8 cellular contexts compared by ENCODE assay signal in genomic region chr19:11377237-11377636, GRCh38. TPM values are rescaled to one million over a fixed set of nuclear protein-coding genes. Genes with fewer than 3 reads are reported as not detected.
A peak's percentile ranks its signal among the peaks of the same experiment; 100 is the strongest.
DNase-seq lines count a peak whose midpoint lies in the region; ATAC-seq and TF ChIP-seq lines count a peak whose summit lies in the region.

No MANE protein-coding gene starts in this region.

- no peaks in the 10 kb centered on the region for H3K27me3 Mint-ChIP-seq in central memory CD8-positive, alpha-beta T cell
- H3K27me3 Mint-ChIP-seq in osteocyte (ENCODE audit: unreplicated experiment) = peaks cover 4% of the 10 kb centered on the region

- no peaks in the 10 kb centered on the region for H3K9me3 Mint-ChIP-seq in central memory CD8-positive, alpha-beta T cell
- no peaks in the 10 kb centered on the region for H3K9me3 Mint-ChIP-seq in osteocyte (ENCODE audit: unreplicated experiment)

- no peak for ATAC-seq in central memory CD8-positive, alpha-beta T cell (replicated peaks; ENCODE audit: extremely low read depth, poor library complexity, severe bottlenecking)

- peak overlapping the region; percentile 20 for H3K27ac Mint-ChIP-seq in central memory CD8-positive, alpha-beta T cell (ENCODE audit: low read depth)
- H3K27ac Mint-ChIP-seq in osteocyte (ENCODE audit: unreplicated experiment) = peak overlapping the region; percentile 86

- H3K4me1 Mint-ChIP-seq in central memory CD8-positive, alpha-beta T cell = peaks cover 34% of the 10 kb centered on the region
- H3K4me1 Mint-ChIP-seq in osteocyte (ENCODE audit: unreplicated experiment) = peaks cover 38% of the 10 kb centered on the region

- TF ChIP-seq CTCF in osteocyte (IDR thresholded peaks at IDR 0.05) = no peak

- H3K4me3 Mint-ChIP-seq in central memory CD8-positive, alpha-beta T cell = no peak overlapping the region
- peak overlapping the region; percentile 21 for H3K4me3 Mint-ChIP-seq in osteocyte (ENCODE audit: unreplicated experiment)

- peak; percentile 1 for DNase-seq in NCI-H1105 treated with DMSO at 0.1 percent for 48 hours (lab: John Stamatoyannopoulos, UW)
- no peak for DNase-seq in NCI-H1105 (lab: John Stamatoyannopoulos, UW)
- peak; percentile 87 for DNase-seq in OCI-M2 (lab: John Stamatoyannopoulos, UW; ENCODE audit: unreplicated experiment)
- DNase-seq in central memory CD8-positive, alpha-beta T cell (ENCODE audit: low spot score in 2 of 2) = no peak
- DNase-seq in osteocyte (ENCODE audit: extremely low spot score, unreplicated experiment) = no peak
- DNase-seq in HuH-7 (ENCODE audit: low spot score) = no peak
- no peak for DNase-seq in DMS153 (lab: John Stamatoyannopoulos, UW)
- no peak for DNase-seq in activated effector memory CD4-positive, alpha-beta T cell treated with Interleukin-2 at 50 U/mL for 16 hours

- H3K36me3 Mint-ChIP-seq in central memory CD8-positive, alpha-beta T cell (ENCODE audit: insufficient read depth) = peaks cover 25% of the 10 kb centered on the region
- no peaks in the 10 kb centered on the region for H3K36me3 Mint-ChIP-seq in osteocyte (ENCODE audit: unreplicated experiment)

RNA-seq across cellular contexts. Expression of gene SWSAP1, which starts 2.8 kb away (rescaled TPM):
- total RNA-seq in osteocyte = 1.3 and 2.4 TPM in 2 replicates

RNA-seq across cellular contexts. Expression of gene EPOR, which starts 6.9 kb away (rescaled TPM):
- total RNA-seq in osteocyte = 2.3 and 2.4 TPM in 2 replicates

RNA-seq across cellular contexts. Expression of gene PLPPR2, which starts 22.0 kb away (rescaled TPM):
- total RNA-seq in osteocyte = 51.9 and 55.8 TPM in 2 replicates

RNA-seq across cellular contexts. Expression of gene CCDC159, which starts 30.9 kb away (rescaled TPM):
- total RNA-seq in osteocyte = 22.4 and 28.1 TPM in 2 replicates

RNA-seq across cellular contexts. Expression of gene TMEM205, which starts 31.2 kb away (rescaled TPM):
- total RNA-seq in osteocyte = 57.4 and 64.1 TPM in 2 replicates

Comparison
In these comparisons a context has a peak if more than half of its experiments do, and no peak if none do; other contexts are left out.
1. DNase-seq: peak in NCI-H1105 treated with DMSO at 0.1 percent for 48 hours (single experiment) and OCI-M2 (single experiment); none in NCI-H1105 (single experiment), central memory CD8-positive, alpha-beta T cell (0 of 2), osteocyte (single experiment), HuH-7 (single experiment), DMS153 (single experiment) and activated effector memory CD4-positive, alpha-beta T cell treated with Interleukin-2 at 50 U/mL for 16 hours (single experiment).